1 cellular context compared by ENCODE assay signal in the genomic region with DNA sequence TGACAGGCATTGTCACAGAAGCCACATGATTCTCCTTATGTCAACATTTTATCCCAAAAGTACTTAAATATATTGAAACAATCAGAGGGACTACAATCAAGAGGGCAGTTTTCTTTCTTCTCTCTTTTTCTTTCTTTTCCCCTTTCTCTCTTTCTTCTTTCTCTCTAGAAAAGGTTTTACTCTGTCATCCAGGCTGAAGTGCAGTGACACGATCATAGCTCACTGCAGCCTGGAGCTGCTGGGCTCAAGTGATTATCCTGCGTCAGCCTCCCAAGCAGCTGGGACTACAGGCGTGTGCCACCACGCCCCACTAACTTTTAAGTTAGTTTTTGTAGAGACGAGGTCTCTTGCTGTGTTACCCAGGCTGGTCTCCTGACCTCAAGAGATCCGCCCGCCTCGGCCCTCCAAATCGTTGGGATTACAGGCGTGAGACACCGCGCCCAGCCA.
TF ChIP-seq lines count a peak whose summit lies in the region.

No MANE protein-coding gene starts in this region.

TF ChIP-seq in K562, 482 proteins besides CTCF, POLR2A, EP300 and RAD21:
- TF ChIP-seq, protein P1, sequence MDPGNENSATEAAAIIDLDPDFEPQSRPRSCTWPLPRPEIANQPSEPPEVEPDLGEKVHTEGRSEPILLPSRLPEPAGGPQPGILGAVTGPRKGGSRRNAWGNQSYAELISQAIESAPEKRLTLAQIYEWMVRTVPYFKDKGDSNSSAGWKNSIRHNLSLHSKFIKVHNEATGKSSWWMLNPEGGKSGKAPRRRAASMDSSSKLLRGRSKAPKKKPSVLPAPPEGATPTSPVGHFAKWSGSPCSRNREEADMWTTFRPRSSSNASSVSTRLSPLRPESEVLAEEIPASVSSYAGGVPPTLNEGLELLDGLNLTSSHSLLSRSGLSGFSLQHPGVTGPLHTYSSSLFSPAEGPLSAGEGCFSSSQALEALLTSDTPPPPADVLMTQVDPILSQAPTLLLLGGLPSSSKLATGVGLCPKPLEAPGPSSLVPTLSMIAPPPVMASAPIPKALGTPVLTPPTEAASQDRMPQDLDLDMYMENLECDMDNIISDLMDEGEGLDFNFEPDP (CRISPR knock-in tag; IDR thresholded peaks at IDR 0.05), result no peak
- no peak for TF ChIP-seq DPF2 (IDR thresholded peaks at IDR 0.05)
- 0 out of 2 replicates have a peak, but pooled peaks have one; percentile 7 for TF ChIP-seq EZH2 (IDR thresholded peaks at IDR 0.05; ENCODE audit: borderline replicate concordance, low read depth, low read length)
- TF ChIP-seq CREM (IDR thresholded peaks at IDR 0.05; ENCODE audit: low read depth), result no peak
- no peak for TF ChIP-seq MIER1 (IDR thresholded peaks at IDR 0.05; ENCODE audit: low read depth)
- TF ChIP-seq FIP1L1 (IDR thresholded peaks at IDR 0.05; ENCODE audit: low read depth, low read length, poor library complexity, severe bottlenecking), result no peak
- TF ChIP-seq IRF2 (CRISPR knock-in tag; IDR thresholded peaks at IDR 0.05), result no peak
- TF ChIP-seq BCOR (IDR thresholded peaks at IDR 0.05), result no peak
- TF ChIP-seq, protein P2, sequence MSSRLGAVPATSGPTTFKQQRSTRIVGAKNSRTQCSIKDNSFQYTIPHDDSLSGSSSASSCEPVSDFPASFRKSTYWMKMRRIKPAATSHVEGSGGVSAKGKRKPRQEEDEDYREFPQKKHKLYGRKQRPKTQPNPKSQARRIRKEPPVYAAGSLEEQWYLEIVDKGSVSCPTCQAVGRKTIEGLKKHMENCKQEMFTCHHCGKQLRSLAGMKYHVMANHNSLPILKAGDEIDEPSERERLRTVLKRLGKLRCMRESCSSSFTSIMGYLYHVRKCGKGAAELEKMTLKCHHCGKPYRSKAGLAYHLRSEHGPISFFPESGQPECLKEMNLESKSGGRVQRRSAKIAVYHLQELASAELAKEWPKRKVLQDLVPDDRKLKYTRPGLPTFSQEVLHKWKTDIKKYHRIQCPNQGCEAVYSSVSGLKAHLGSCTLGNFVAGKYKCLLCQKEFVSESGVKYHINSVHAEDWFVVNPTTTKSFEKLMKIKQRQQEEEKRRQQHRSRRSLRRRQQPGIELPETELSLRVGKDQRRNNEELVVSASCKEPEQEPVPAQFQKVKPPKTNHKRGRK (tag; IDR thresholded peaks at IDR 0.05), result peak; percentile 43
- TF ChIP-seq NFE2L1 (tag; IDR thresholded peaks at IDR 0.05; ENCODE audit: borderline replicate concordance, low read depth), result no peak
- TF ChIP-seq, protein P3, sequence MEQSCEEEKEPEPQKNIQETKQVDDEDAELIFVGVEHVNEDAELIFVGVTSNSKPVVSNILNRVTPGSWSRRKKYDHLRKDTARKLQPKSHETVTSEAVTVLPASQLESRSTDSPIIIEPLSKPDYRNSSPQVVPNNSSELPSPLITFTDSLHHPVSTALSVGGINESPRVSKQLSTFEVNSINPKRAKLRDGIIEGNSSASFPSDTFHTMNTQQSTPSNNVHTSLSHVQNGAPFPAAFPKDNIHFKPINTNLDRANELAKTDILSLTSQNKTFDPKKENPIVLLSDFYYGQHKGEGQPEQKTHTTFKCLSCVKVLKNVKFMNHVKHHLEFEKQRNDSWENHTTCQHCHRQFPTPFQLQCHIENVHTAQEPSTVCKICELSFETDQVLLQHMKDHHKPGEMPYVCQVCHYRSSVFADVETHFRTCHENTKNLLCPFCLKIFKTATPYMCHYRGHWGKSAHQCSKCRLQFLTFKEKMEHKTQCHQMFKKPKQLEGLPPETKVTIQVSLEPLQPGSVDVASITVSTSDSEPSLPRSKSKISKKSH (CRISPR knock-in tag; IDR thresholded peaks at IDR 0.05), result no peak
- no peak for TF ChIP-seq CREB1 (IDR thresholded peaks at IDR 0.05)
- no peak for TF ChIP-seq CREB1 (CRISPR knock-in tag; IDR thresholded peaks at IDR 0.05)
- TF ChIP-seq HEY1 (CRISPR knock-in tag; IDR thresholded peaks at IDR 0.05; ENCODE audit: borderline replicate concordance), result no peak
